Comparison of ENCODE assay signal across 1 cellular context in genomic region chr19:17220207-17220758, GRCh38.
A peak's percentile ranks its signal among the peaks of the same experiment; 100 is the strongest.
TF ChIP-seq lines count a peak whose summit lies in the region.

No MANE protein-coding gene starts in this region.

TF ChIP-seq in K562, 482 proteins besides CTCF, POLR2A, EP300 and RAD21 (continued from another document and continues in another):
- TF ChIP-seq ZNF511 (CRISPR knock-in tag; IDR thresholded peaks at IDR 0.05): 0 out of 2 replicates have a peak, but pooled peaks have one; percentile 33
- TF ChIP-seq ATF3 (IDR thresholded peaks at IDR 0.05): peak; percentile 97
- no peak for TF ChIP-seq ATF3 (CRISPR knock-in tag; conservative IDR thresholded peaks at IDR 0.05)
- no peak for TF ChIP-seq POLR3A (IDR thresholded peaks at IDR 0.05; ENCODE audit: borderline replicate concordance, extremely low read depth, insufficient read depth, insufficient read length)
- TF ChIP-seq DPF2 (IDR thresholded peaks at IDR 0.05): peak; percentile 78
- TF ChIP-seq NFRKB (IDR thresholded peaks at IDR 0.05; ENCODE audit: low read depth): peak; percentile 64
- peak; percentile 90 for TF ChIP-seq ZNF384 (IDR thresholded peaks at IDR 0.05; ENCODE audit: low read depth, low read length)
- no peak for TF ChIP-seq HCFC1 (IDR thresholded peaks at IDR 0.05; ENCODE audit: low read depth, low read length)
- peak; percentile 27 for TF ChIP-seq FOS (IDR thresholded peaks at IDR 0.05; ENCODE audit: extremely low read depth, insufficient read length)
- TF ChIP-seq ETV6 (IDR thresholded peaks at IDR 0.05; ENCODE audit: borderline replicate concordance in 1 of 2, low read depth in 2 of 2, low read length in 1 of 2): no peak
- TF ChIP-seq ETV6 (CRISPR knock-in tag; IDR thresholded peaks at IDR 0.05; ENCODE audit: borderline replicate concordance): no peak
- TF ChIP-seq SOX6 (IDR thresholded peaks at IDR 0.05): 0 out of 2 replicates have a peak, but pooled peaks have one; percentile 17
- TF ChIP-seq MGA (IDR thresholded peaks at IDR 0.05): peak; percentile 89
- 0 out of 2 replicates have a peak, but pooled peaks have one; percentile 23 for TF ChIP-seq CTBP1 (IDR thresholded peaks at IDR 0.05; ENCODE audit: borderline replicate concordance)
- TF ChIP-seq NFE2 (IDR thresholded peaks at IDR 0.05; ENCODE audit: low read depth): peak; percentile 65; the same call in 1 of the 2 replicates
- 0 out of 2 replicates have a peak, but pooled peaks have one; percentile 20 for TF ChIP-seq NFIC (IDR thresholded peaks at IDR 0.05)
- peak; percentile 50; the same call in 1 of the 2 replicates for TF ChIP-seq IRF9 (tag; IDR thresholded peaks at IDR 0.05)
- TF ChIP-seq SUPT5H (IDR thresholded peaks at IDR 0.05): peak; percentile 74
- TF ChIP-seq ARID1B (IDR thresholded peaks at IDR 0.05): peak; percentile 57; the same call in 1 of the 2 replicates
- TF ChIP-seq C11orf30 (IDR thresholded peaks at IDR 0.05; ENCODE audit: low read depth): peak; percentile 76
- TF ChIP-seq ZNF592 (IDR thresholded peaks at IDR 0.05): peak; percentile 97
- no peak for TF ChIP-seq E2F4 (CRISPR knock-in tag; IDR thresholded peaks at IDR 0.05; ENCODE audit: low read depth)
- 0 out of 2 replicates have a peak, but pooled peaks have one; percentile 67 for TF ChIP-seq ZNF395 (CRISPR knock-in tag; IDR thresholded peaks at IDR 0.05)
- 0 out of 4 replicates have a peak, but pooled peaks of 1 of the 2 experiments have one; percentile 4 for TF ChIP-seq KDM1A (IDR thresholded peaks at IDR 0.05)
- peak; percentile 85 for TF ChIP-seq JUN (IDR thresholded peaks at IDR 0.05; ENCODE audit: borderline replicate concordance, low read depth, low read length)
- no peak for TF ChIP-seq JUN (CRISPR knock-in tag; IDR thresholded peaks at IDR 0.05; ENCODE audit: borderline replicate concordance)
- no peak for TF ChIP-seq RBM14 (IDR thresholded peaks at IDR 0.05; ENCODE audit: borderline replicate concordance, insufficient read depth, low read depth, low read length)
- peak; percentile 24; the same call in 1 of the 2 replicates for TF ChIP-seq PKNOX1 (IDR thresholded peaks at IDR 0.05)
- no peak for TF ChIP-seq CAMTA2 (CRISPR knock-in tag; conservative IDR thresholded peaks at IDR 0.05)
- no peak for TF ChIP-seq HMG20A (CRISPR knock-in tag; conservative IDR thresholded peaks at IDR 0.05)
- TF ChIP-seq ZNF76 (CRISPR knock-in tag; IDR thresholded peaks at IDR 0.05; ENCODE audit: borderline replicate concordance): no peak
- no peak for TF ChIP-seq KLF1 (tag; IDR thresholded peaks at IDR 0.05)
- 0 out of 2 replicates have a peak, but pooled peaks have one; percentile 11 for TF ChIP-seq THRB (CRISPR knock-in tag; conservative IDR thresholded peaks at IDR 0.05)
- no peak for TF ChIP-seq ARNT (IDR thresholded peaks at IDR 0.05)
